Comparison of ENCODE assay signal across 8 cellular contexts in the genomic region with DNA sequence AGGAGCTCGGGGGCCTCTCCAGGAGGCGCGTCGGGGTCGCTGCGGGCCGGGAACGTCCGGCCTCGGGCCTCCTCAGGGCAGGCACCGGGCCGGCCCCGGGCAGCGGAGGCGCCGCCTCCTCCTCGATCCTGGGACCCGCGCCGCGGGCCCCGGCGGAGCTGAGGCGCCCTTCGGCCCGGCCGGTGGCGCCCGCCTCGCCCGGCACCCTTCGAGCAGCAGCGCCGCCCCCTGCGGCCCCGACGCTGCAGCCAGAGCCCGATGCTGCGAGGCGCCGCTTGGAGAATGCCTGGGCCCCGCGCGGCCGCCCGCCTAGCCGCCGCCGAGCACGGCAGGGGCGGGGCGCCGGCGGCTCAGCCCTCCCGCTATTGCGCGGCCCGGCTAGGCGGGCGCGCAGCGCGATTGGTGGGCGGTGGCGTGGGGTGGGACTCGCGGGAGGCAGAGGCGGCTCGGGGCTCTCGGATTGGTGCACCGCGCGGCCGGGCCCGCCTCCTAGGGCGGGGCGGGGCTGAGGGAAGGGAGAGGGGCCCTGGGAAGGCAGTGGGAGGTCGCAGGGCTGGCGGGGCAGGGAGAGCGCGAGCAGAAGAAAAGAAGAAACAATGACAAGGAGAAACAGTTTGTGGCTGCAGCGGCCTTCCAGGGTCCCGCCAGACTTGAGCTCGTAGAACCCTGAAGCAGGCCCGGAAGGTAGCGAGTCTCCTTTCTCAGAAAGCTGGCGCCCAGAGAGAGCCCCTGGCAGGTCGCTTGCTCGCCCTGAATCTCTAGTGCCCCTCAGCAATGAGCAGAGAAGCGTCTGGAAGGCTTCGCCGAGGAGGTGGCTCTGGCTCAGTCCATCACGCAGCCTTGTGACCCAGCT. TPM values are rescaled to one million over a fixed set of nuclear protein-coding genes. Genes with fewer than 3 reads are reported as not detected.
DNase-seq lines count a peak whose midpoint lies in the region; ATAC-seq, FAIRE-seq and TF ChIP-seq lines count a peak whose summit lies in the region.

A gene (minus strand): TSS at position 284 of the 853 bp plus-strand sequence. CDS start 852 bp downstream, outside the sequence.

- ATAC-seq in HG02678 (IDR thresholded peaks at IDR 0.05; ENCODE audit: unreplicated experiment) (peak; percentile 83), Right ventricle myocardium inferior (peak; percentile 96), pancreas (peak; percentile 80 to 90 (median 86))
- peak; percentile 87 for ATAC-seq in activated naive CD8-positive, alpha-beta T cell treated with anti-CD3 and anti-CD28 coated beads, Interleukin-2, amount 10 ng/mL, durations not matched to agents 7 days and 5 days (ENCODE audit: low read depth)

- H3K4me1 Mint-ChIP-seq in activated naive CD8-positive, alpha-beta T cell treated with anti-CD3 and anti-CD28 coated beads, Interleukin-2, amount 10 ng/mL, durations not matched to agents 7 days and 5 days, result peaks cover 37% of the 10 kb centered on the region

- H3K27ac Mint-ChIP-seq in activated naive CD8-positive, alpha-beta T cell treated with anti-CD3 and anti-CD28 coated beads, Interleukin-2, amount 10 ng/mL, durations not matched to agents 7 days and 5 days, result peak within 1 kb of the TSS; percentile 93

- H3K9me3 Mint-ChIP-seq in activated naive CD8-positive, alpha-beta T cell treated with anti-CD3 and anti-CD28 coated beads, Interleukin-2, amount 10 ng/mL, durations not matched to agents 7 days and 5 days, result no peaks in the 10 kb centered on the region

- H3K36me3 ChIP-seq in pancreas (no peaks in the 10 kb centered on the region), thyroid gland (no peaks in the 10 kb centered on the region)

- H3K4me1 ChIP-seq in pancreas (peaks cover 24 to 31% (median 25%) of the 10 kb centered on the region in 3 donors), thyroid gland (peaks cover 44 to 59% of the 10 kb centered on the region in 2 donors)

- FAIRE-seq in pancreas (lab: Jason Lieb, UNC), result no peak

- H3K4me3 ChIP-seq in GM12865 (ENCODE audit: low read depth, low read length) (peak within 1 kb of the TSS; percentile 84), pancreas (peak within 1 kb of the TSS; percentile 69 to 84 (median 76)), thyroid gland (replicated peaks in 1 of 3) (peak within 1 kb of the TSS; percentile 69 to 90 (median 86))

- H3K4me3 Mint-ChIP-seq in activated naive CD8-positive, alpha-beta T cell treated with anti-CD3 and anti-CD28 coated beads, Interleukin-2, amount 10 ng/mL, durations not matched to agents 7 days and 5 days, result peak within 1 kb of the TSS; percentile 92

- no peaks in the 10 kb centered on the region for H3K27me3 ChIP-seq in pancreas
- H3K27me3 ChIP-seq in thyroid gland, result no peaks in the 10 kb centered on the region

- WGBS in pancreas, 2 donors, result 0% methylated on average over 34 to 93 of the region's 93 CpGs
- WGBS in thyroid gland, 2 donors, result 1% methylated on average over 27 to 36 of the region's 93 CpGs

- TF ChIP-seq POLR2A in thyroid gland (IDR thresholded peaks at IDR 0.05), result peak; percentile 71 to 96

- intact Hi-C loops in Right ventricle myocardium inferior (cut with DNase I) (loop anchor here (2.0 to 5.0 kb wide), 2 partner anchors 38 to 56 kb away; no protein-coding TSS in a partner anchor), pancreas (cut with DNase I) (no loop called here), thyroid gland (cut with DNase I) (no loop called here)

- H3K9me3 ChIP-seq in pancreas (no peaks in the 10 kb centered on the region), thyroid gland (no peaks in the 10 kb centered on the region)

- DNase-seq in GM12865 (ENCODE audit: low read depth) (peak; percentile 95), NCI-H1417 (lab: John Stamatoyannopoulos, UW) (peak; percentile 87 to 99 (median 98)), SW 1271 (lab: John Stamatoyannopoulos, UW) (peak; percentile 73 to 88), Right ventricle myocardium inferior (ENCODE audit: missing footprints) (peak; percentile 97), pancreas (peak; percentile 95 to 98 (median 96)), thyroid gland (peak; percentile 96 to 97)
- DNase-seq in activated naive CD8-positive, alpha-beta T cell treated with anti-CD3 and anti-CD28 coated beads, Interleukin-2, amount 10 ng/mL, durations not matched to agents 7 days and 5 days, result peak; percentile 99

- POLR2A ChIA-PET in activated naive CD8-positive, alpha-beta T cell treated with anti-CD3 and anti-CD28 coated beads, Interleukin-2, amount 10 ng/mL, durations not matched to agents 7 days and 5 days (lab: Charles Lee), result interaction anchor here (0.6 to 18.2 kb wide), 14 partner anchors 9 to 128 kb away, joined by 3 to 389 read pairs (median 6); a partner anchor contains a TSS

- peaks cover 24% of the 10 kb centered on the region for H3K36me3 Mint-ChIP-seq in activated naive CD8-positive, alpha-beta T cell treated with anti-CD3 and anti-CD28 coated beads, Interleukin-2, amount 10 ng/mL, durations not matched to agents 7 days and 5 days

- H3K27me3 Mint-ChIP-seq in activated naive CD8-positive, alpha-beta T cell treated with anti-CD3 and anti-CD28 coated beads, Interleukin-2, amount 10 ng/mL, durations not matched to agents 7 days and 5 days, result no peaks in the 10 kb centered on the region

- TF ChIP-seq CTCF in GM12865 (IDR thresholded peaks at IDR 0.05; ENCODE audit: insufficient read depth, low read depth, low read length, missing control alignments) (no peak), pancreas (IDR thresholded peaks at IDR 0.05) (no peak), thyroid gland (IDR thresholded peaks at IDR 0.05) (peak in 1 of 6 experiments; percentile 4)

- H3K27ac ChIP-seq in pancreas (peak within 1 kb of the TSS; percentile 87 to 91 (median 88)), thyroid gland (peak within 1 kb of the TSS; percentile 87 to 91 (median 90))

RNA-seq across cellular contexts. Expression of the gene that starts here (rescaled TPM):
- total RNA-seq in activated naive CD8-positive, alpha-beta T cell treated with anti-CD3 and anti-CD28 coated beads, Interleukin-2, amount 10 ng/mL, durations not matched to agents 7 days and 5 days, result 100 to 1,000 TPM; 329 to 366 TPM
- 25.3 TPM for total RNA-seq in Right ventricle myocardium inferior
- 10 to 100 TPM; 47.7 to 85.4 (median 69.1) TPM for total RNA-seq in pancreas
- 10 to 100 TPM; 25.4 to 56.5 TPM for polyA plus RNA-seq in pancreas
- total RNA-seq in thyroid gland, result 10 to 100 TPM; 18.3 to 34.7 (median 24.9) TPM

Comparison
In these comparisons a context has a peak if more than half of its experiments do, and no peak if none do; other contexts are left out.
1. Peak in every context shown above with its lines: DNase-seq, ATAC-seq, H3K4me3 ChIP-seq and H3K27ac ChIP-seq.